ENCODE assay signal across 13 cellular contexts in the genomic region with DNA sequence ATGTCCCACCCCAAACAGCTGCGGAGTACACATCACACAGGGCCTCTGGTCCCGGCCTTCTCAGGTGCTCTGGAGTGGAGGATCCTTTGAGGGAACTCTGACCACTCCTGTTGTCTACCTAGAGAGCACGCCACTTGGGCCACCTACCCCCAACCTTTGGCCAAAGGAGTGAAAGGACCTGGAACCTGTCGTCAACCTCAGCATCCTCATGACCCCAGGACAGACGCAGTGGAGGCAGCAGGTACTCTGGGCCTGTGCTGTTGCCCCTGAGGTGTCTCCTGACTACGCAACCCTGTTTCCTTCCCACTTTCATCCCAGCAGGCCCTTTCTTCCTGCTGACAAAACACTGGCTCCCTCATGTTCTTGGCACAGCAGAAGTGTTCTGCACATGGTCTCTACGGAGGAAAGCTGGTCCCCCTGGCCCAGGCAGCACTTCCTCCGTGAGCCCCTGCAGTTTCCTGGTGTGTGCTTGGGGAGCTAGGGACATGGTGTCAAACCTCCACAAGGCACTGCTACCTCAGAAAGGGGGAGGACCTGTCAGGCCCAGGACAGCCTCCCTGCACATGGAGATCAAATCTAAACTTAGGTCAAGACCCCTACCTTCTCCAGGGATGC. TPM values are rescaled to one million over a fixed set of nuclear protein-coding genes. Genes with fewer than 3 reads are reported as not detected.
DNase-seq lines count a peak whose midpoint lies in the region; ATAC-seq and TF ChIP-seq lines count a peak whose summit lies in the region.
"Had no signal": no experiment of that assay in that cellular context is flagged by ENCODE, and none has a peak within 500 bp of the region (broad histone marks: within the 10 kb centered on the region; RNA-seq: fewer than 3 reads in every experiment).

No MANE protein-coding gene starts in this region.

- DNase-seq in DND-41 (no peak), WERI-Rb-1 (no peak), hepatic stellate cell (ENCODE audit: low spot score) (no peak), dermis blood vessel endothelial cell (no peak), testis (no peak)
- DNase-seq in activated CD4-positive, alpha-beta memory T cell treated with anti-CD3 and anti-CD28 coated beads for 36 hours: no peak
- DNase-seq: activated CD4-positive, alpha-beta T cell treated with anti-CD3 and anti-CD28 coated beads for 1 hour; NCI-H2171 treated with DMSO at 0.1 percent for 48 hours; sigmoid colon; stimulated activated CD4-positive, alpha-beta T cell treated with anti-CD3 and anti-CD28 coated beads, Interleukin-4, amount 100 ng/mL, for 4 hours; stimulated activated naive CD8-positive, alpha-beta T cell treated with anti-CD3 and anti-CD28 coated beads, Interleukin-15, Interleukin-2, amounts not matched to agents 100 U/mL and 50 U/mL, for 24 hours had no signal

- no peaks in the 10 kb centered on the region for H3K79me2 ChIP-seq in DND-41 (ENCODE audit: insufficient read depth, low read length)

- no peaks in the 10 kb centered on the region for H3K4me1 Mint-ChIP-seq in activated CD4-positive, alpha-beta memory T cell treated with anti-CD3 and anti-CD28 coated beads for 36 hours (ENCODE audit: low read depth)

- TF ChIP-seq CTCF in DND-41 (IDR thresholded peaks at IDR 0.05; ENCODE audit: borderline replicate concordance, extremely low read depth, low read length, poor library complexity, severe bottlenecking) (no peak), WERI-Rb-1 (IDR thresholded peaks at IDR 0.05; ENCODE audit: low read depth, low read length) (no peak), testis (IDR thresholded peaks at IDR 0.05) (no peak)

- no peaks in the 10 kb centered on the region for H3K27me3 Mint-ChIP-seq in activated CD4-positive, alpha-beta memory T cell treated with anti-CD3 and anti-CD28 coated beads for 36 hours

- CTCF ChIA-PET in activated CD4-positive, alpha-beta memory T cell treated with anti-CD3 and anti-CD28 coated beads for 36 hours (lab: Charles Lee): interaction anchor here (1.0 to 1.7 kb wide), 2 partner anchors 14 to 300 kb away, joined by 4 read pairs; no protein-coding TSS in a partner anchor

- peaks cover 62% of the 10 kb centered on the region for H4K20me1 ChIP-seq in BLaER1
- H4K20me1 ChIP-seq in DND-41 (ENCODE audit: insufficient read depth, low read length): peaks cover 14% of the 10 kb centered on the region

- H3K27ac ChIP-seq in BLaER1 (peak overlapping the region; percentile 75), DND-41 (ENCODE audit: low read length) (no peak overlapping the region), mesodermal cell (ENCODE audit: low read depth, low read length, severe bottlenecking) (peak overlapping the region; percentile 41), WERI-Rb-1 (no peak overlapping the region), testis (no peak overlapping the region)

- no peak overlapping the region for H2AFZ ChIP-seq in DND-41 (ENCODE audit: low read depth, low read length)

- H3K4me2 ChIP-seq in BLaER1 (peak overlapping the region; percentile 85), DND-41 (ENCODE audit: insufficient read depth, low read length) (no peak overlapping the region)

- peak; percentile 10; the same call in 1 of the 3 replicates for ATAC-seq in DND-41 (ENCODE audit: insufficient read depth, low read depth)
- ATAC-seq: stimulated activated naive CD8-positive, alpha-beta T cell treated with anti-CD3 and anti-CD28 coated beads, Interleukin-15, Interleukin-2, amounts not matched to agents 100 U/mL and 50 U/mL, for 24 hours had no signal

- H3K9me3 Mint-ChIP-seq in activated CD4-positive, alpha-beta memory T cell treated with anti-CD3 and anti-CD28 coated beads for 36 hours: no peaks in the 10 kb centered on the region

- H3K4me3 ChIP-seq in BLaER1 (peak overlapping the region; percentile 9; the same call in 1 of the 2 replicates), DND-41 (ENCODE audit: low read depth in 1 of 2, low read length in 2 of 2) (no peak overlapping the region), mesodermal cell (ENCODE audit: extremely low read depth, insufficient read depth, low read length, poor library complexity, severe bottlenecking) (no peak overlapping the region), WERI-Rb-1 (ENCODE audit: low read depth, low read length) (no peak overlapping the region), testis (no peak overlapping the region)
- H3K4me3 ChIP-seq: sigmoid colon had no signal

- H3K36me3 ChIP-seq in BLaER1 (peaks cover 95% of the 10 kb centered on the region), DND-41 (ENCODE audit: insufficient read depth, low read length) (peaks cover 86% of the 10 kb centered on the region), mesodermal cell (ENCODE audit: control insufficient read depth, insufficient read depth, low read length) (peaks cover 98% of the 10 kb centered on the region), WERI-Rb-1 (peaks cover 92% of the 10 kb centered on the region), testis (ENCODE audit: low read depth, missing control alignments) (no peaks in the 10 kb centered on the region)

- H3K4me1 ChIP-seq in BLaER1: peaks cover 48% of the 10 kb centered on the region
- H3K4me1 ChIP-seq in DND-41 (ENCODE audit: insufficient read depth, low read length): no peaks in the 10 kb centered on the region
- no peaks in the 10 kb centered on the region for H3K4me1 ChIP-seq in mesodermal cell (ENCODE audit: control insufficient read depth, insufficient read depth, low read length, poor library complexity, severe bottlenecking)
- H3K4me1 ChIP-seq in testis: peaks cover 10% of the 10 kb centered on the region
- H3K4me1 ChIP-seq: sigmoid colon had no signal

- H3K4me3 Mint-ChIP-seq in activated CD4-positive, alpha-beta memory T cell treated with anti-CD3 and anti-CD28 coated beads for 36 hours: no peak overlapping the region

- H3K9ac ChIP-seq in BLaER1 (peak overlapping the region; percentile 50), DND-41 (ENCODE audit: low read depth, low read length) (no peak overlapping the region)

- TF ChIP-seq POLR2A in testis (IDR thresholded peaks at IDR 0.05): no peak

- H3K27ac Mint-ChIP-seq in activated CD4-positive, alpha-beta memory T cell treated with anti-CD3 and anti-CD28 coated beads for 36 hours: peak overlapping the region; percentile 33

- H3K9me3 ChIP-seq in BLaER1 (no peaks in the 10 kb centered on the region), DND-41 (ENCODE audit: insufficient read depth, low read length, severe bottlenecking) (no peaks in the 10 kb centered on the region), mesodermal cell (ENCODE audit: control insufficient read depth, low read length) (no peaks in the 10 kb centered on the region), WERI-Rb-1 (ENCODE audit: severe bottlenecking) (no peaks in the 10 kb centered on the region), testis (no peaks in the 10 kb centered on the region)
- H3K9me3 ChIP-seq: sigmoid colon had no signal

- H3K36me3 Mint-ChIP-seq in activated CD4-positive, alpha-beta memory T cell treated with anti-CD3 and anti-CD28 coated beads for 36 hours: peaks cover 22% of the 10 kb centered on the region

- POLR2A ChIA-PET in activated CD4-positive, alpha-beta memory T cell treated with anti-CD3 and anti-CD28 coated beads for 36 hours (lab: Charles Lee): interaction anchor here (1.2 kb wide), 1 partner anchor 25 kb away, joined by 4 read pairs; no protein-coding TSS in a partner anchor

- H3K27me3 ChIP-seq in BLaER1 (no peaks in the 10 kb centered on the region), DND-41 (ENCODE audit: insufficient read depth, low read length, poor library complexity) (no peaks in the 10 kb centered on the region), WERI-Rb-1 (ENCODE audit: insufficient read depth, low read depth, severe bottlenecking) (no peaks in the 10 kb centered on the region), testis (no peaks in the 10 kb centered on the region)
- H3K27me3 ChIP-seq: sigmoid colon had no signal

- WGBS in mesodermal cell (ENCODE audit: insufficient coverage in 2 of 2), 2 experiments: 91 to 93% methylated on average over 5 to 7 of the region's 8 CpGs
- WGBS in testis, 2 donors: 78 to 82% methylated on average over 5 to 8 of the region's 8 CpGs

- intact Hi-C loops in activated CD4-positive, alpha-beta memory T cell treated with anti-CD3 and anti-CD28 coated beads for 36 hours (cut with micrococcal nuclease): no loop called here
- intact Hi-C loops in testis (cut with DNase I; ENCODE audit: low total_unique reads): loop anchor here (10.0 kb wide), 1 partner anchor 304 kb away; no protein-coding TSS in a partner anchor

RNA-seq across cellular contexts. Expression of a gene that starts 48.0 kb away (rescaled TPM):
- 10 to 100 TPM; 76.7 to 77.5 TPM for total RNA-seq in activated CD4-positive, alpha-beta memory T cell treated with anti-CD3 and anti-CD28 coated beads for 36 hours
- 74.5 TPM for polyA plus RNA-seq in mesodermal cell (2013, experiment 1 of 2)
- 62.4 TPM for polyA plus RNA-seq in mesodermal cell (2013, experiment 2 of 2)
- total RNA-seq in dermis blood vessel endothelial cell (79.3 and 104 TPM in 2 replicates), testis (100 to 1,000 TPM; 178 to 187 TPM)
- 216 TPM for polyA plus RNA-seq in testis (ENCODE audit: insufficient read depth, low read depth, low replicate concordance)

Comparison
In these comparisons a context has a peak if more than half of its experiments do, and no peak if none do; other contexts are left out.
1. H3K27ac ChIP-seq: peak in BLaER1 (single experiment) and mesodermal cell (single experiment); none in DND-41 (single experiment), WERI-Rb-1 (single experiment) and testis (0 of 2).